Comparison of ENCODE assay signal across 22 cellular contexts in the genomic region with DNA sequence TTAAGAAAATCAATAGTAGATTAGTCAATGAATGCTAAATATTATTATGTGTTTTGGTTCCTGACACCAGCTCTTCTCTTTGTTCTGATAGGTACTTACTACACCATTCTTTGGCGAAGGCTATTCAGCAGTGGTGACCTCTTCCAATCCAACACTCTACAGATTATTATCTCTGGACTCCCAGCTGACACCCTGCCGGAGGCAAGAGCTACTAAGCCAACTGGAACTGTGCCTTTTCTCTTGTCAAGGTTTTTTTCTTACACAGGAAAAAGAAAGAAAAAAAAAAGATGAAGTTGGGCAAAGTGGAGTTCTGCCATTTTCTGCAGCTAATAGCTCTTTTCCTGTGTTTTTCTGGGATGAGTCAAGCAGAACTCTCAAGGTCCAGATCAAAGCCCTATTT. TPM values are rescaled to one million over a fixed set of nuclear protein-coding genes. Genes with fewer than 3 reads are reported as not detected.
"Had no signal": no experiment of that assay in that cellular context is flagged by ENCODE, and none has a peak within 500 bp of the region (broad histone marks: within the 10 kb centered on the region; RNA-seq: fewer than 3 reads in every experiment).

No MANE protein-coding gene starts in this region.

- DNase-seq: activated B cell treated with CpG ODN at 0.5 μM for 24 hours; activated CD4-positive, alpha-beta T cell treated with anti-CD3 and anti-CD28 coated beads, Interleukin-2, amount 10 ng/mL, durations not matched to agents 24 days and 14 days; activated CD8-positive, alpha-beta T cell treated with anti-CD3 and anti-CD28 coated beads for 36 hours; activated naive CD4-positive, alpha-beta T cell treated with anti-CD3 and anti-CD28 coated beads for 36 hours; activated naive CD8-positive, alpha-beta T cell treated with anti-CD3 and anti-CD28 coated beads, Interleukin-2, amount 50 U/mL, for 24 hours; activated T-cell treated with anti-CD3 and anti-CD28 coated beads, Interleukin-2, amount 50 U/mL, for 24 hours; aorta; cerebellar nuclear complex; effector CD4-positive, alpha-beta T cell; heart left ventricle; left lung; stimulated activated CD4-positive, alpha-beta T cell treated with anti-CD3 and anti-CD28 coated beads, Interleukin-12 subunit alpha, Interleukin-12 subunit beta, amount 100 ng/mL, for 4 hours; stimulated activated CD4-positive, alpha-beta T cell treated with anti-CD3 and anti-CD28 coated beads, Interleukin-1b, Interleukin-23, amount 100 ng/mL, for 48 hours; stimulated activated CD8-positive, alpha-beta memory T cell treated with anti-CD3 and anti-CD28 coated beads, Interleukin-4, amount 100 ng/mL, for 48 hours; stimulated activated naive CD4-positive, alpha-beta T cell had no signal

- H3K9me3 ChIP-seq: heart left ventricle, left lung, prostate gland, right atrium auricular region had no signal

- H3K4me1 Mint-ChIP-seq: activated B cell treated with CpG ODN at 0.5 μM for 24 hours; activated CD4-positive, alpha-beta T cell treated with anti-CD3 and anti-CD28 coated beads, Interleukin-2, amount 10 ng/mL, durations not matched to agents 24 days and 14 days; activated naive CD8-positive, alpha-beta T cell treated with anti-CD3 and anti-CD28 coated beads, Interleukin-2, amount 50 U/mL, for 24 hours had no signal

- H3K27ac Mint-ChIP-seq: activated B cell treated with CpG ODN at 0.5 μM for 24 hours; activated CD4-positive, alpha-beta T cell treated with anti-CD3 and anti-CD28 coated beads, Interleukin-2, amount 10 ng/mL, durations not matched to agents 24 days and 14 days; activated CD8-positive, alpha-beta T cell treated with anti-CD3 and anti-CD28 coated beads for 36 hours; activated naive CD4-positive, alpha-beta T cell treated with anti-CD3 and anti-CD28 coated beads for 36 hours; activated naive CD8-positive, alpha-beta T cell treated with anti-CD3 and anti-CD28 coated beads, Interleukin-2, amount 50 U/mL, for 24 hours; activated T-cell treated with anti-CD3 and anti-CD28 coated beads, Interleukin-2, amount 50 U/mL, for 24 hours; activated T-helper 2 cell treated with anti-CD3 and anti-CD28 coated beads, Interferon-gamma antibody, Interleukin-2, Interleukin-4, amounts not matched to agents 10 μg/mL and 5 μg/mL and 100 μg/mL, durations not matched to agents 14 hours and 24 hours and 36 hours had no signal

- H3K9me3 Mint-ChIP-seq: activated B cell treated with CpG ODN at 0.5 μM for 24 hours; activated CD4-positive, alpha-beta T cell treated with anti-CD3 and anti-CD28 coated beads, Interleukin-2, amount 10 ng/mL, durations not matched to agents 24 days and 14 days; activated CD8-positive, alpha-beta T cell treated with anti-CD3 and anti-CD28 coated beads for 36 hours had no signal

- H3K27ac ChIP-seq: heart left ventricle, left lung, prostate gland, right atrium auricular region had no signal

- H3K4me3 Mint-ChIP-seq: activated B cell treated with CpG ODN at 0.5 μM for 24 hours; activated CD4-positive, alpha-beta T cell treated with anti-CD3 and anti-CD28 coated beads, Interleukin-2, amount 10 ng/mL, durations not matched to agents 24 days and 14 days; activated CD8-positive, alpha-beta T cell treated with anti-CD3 and anti-CD28 coated beads for 36 hours; activated naive CD4-positive, alpha-beta T cell treated with anti-CD3 and anti-CD28 coated beads for 36 hours; activated naive CD8-positive, alpha-beta T cell treated with anti-CD3 and anti-CD28 coated beads, Interleukin-2, amount 50 U/mL, for 24 hours; activated T-cell treated with anti-CD3 and anti-CD28 coated beads, Interleukin-2, amount 50 U/mL, for 24 hours had no signal

- ATAC-seq: activated CD8-positive, alpha-beta T cell treated with anti-CD3 and anti-CD28 coated beads for 36 hours; activated naive CD8-positive, alpha-beta T cell treated with anti-CD3 and anti-CD28 coated beads, Interleukin-2, amount 50 U/mL, for 24 hours; heart left ventricle; left lung had no signal

- H3K4me3 ChIP-seq: heart left ventricle, left lung, prostate gland, right atrium auricular region had no signal

- H3K36me3 ChIP-seq: heart left ventricle, left lung, prostate gland, right atrium auricular region had no signal

- H3K27me3 Mint-ChIP-seq: activated B cell treated with CpG ODN at 0.5 μM for 24 hours; activated CD4-positive, alpha-beta T cell treated with anti-CD3 and anti-CD28 coated beads, Interleukin-2, amount 10 ng/mL, durations not matched to agents 24 days and 14 days; activated CD8-positive, alpha-beta T cell treated with anti-CD3 and anti-CD28 coated beads for 36 hours; activated naive CD8-positive, alpha-beta T cell treated with anti-CD3 and anti-CD28 coated beads, Interleukin-2, amount 50 U/mL, for 24 hours; activated T-cell treated with anti-CD3 and anti-CD28 coated beads, Interleukin-2, amount 50 U/mL, for 24 hours had no signal

- H3K27me3 ChIP-seq: heart left ventricle, left lung, right atrium auricular region had no signal

- H3K4me1 ChIP-seq: heart left ventricle, left lung, prostate gland, right atrium auricular region had no signal

RNA-seq across cellular contexts. Expression of a gene that starts 11.7 kb away (rescaled TPM):
- total RNA-seq: activated B cell treated with CpG ODN at 0.5 μM for 24 hours; activated CD4-positive, alpha-beta T cell treated with anti-CD3 and anti-CD28 coated beads, Interleukin-2, amount 10 ng/mL, durations not matched to agents 24 days and 14 days; activated CD8-positive, alpha-beta T cell treated with anti-CD3 and anti-CD28 coated beads for 36 hours; activated naive CD4-positive, alpha-beta T cell treated with anti-CD3 and anti-CD28 coated beads for 36 hours; activated T-helper 2 cell treated with anti-CD3 and anti-CD28 coated beads, Interferon-gamma antibody, Interleukin-2, Interleukin-4, amounts not matched to agents 10 μg/mL and 5 μg/mL and 100 μg/mL, durations not matched to agents 14 hours and 24 hours and 36 hours; kidney epithelial cell; myocyte; osteoblast; right atrium auricular region; ureter had no signal
- polyA plus RNA-seq: aorta, heart left ventricle had no signal
